ENCODE assay signal across 8 cellular contexts in genomic region chr16:57084257-57084770, GRCh38. TPM values are rescaled to one million over a fixed set of nuclear protein-coding genes. Genes with fewer than 3 reads are reported as not detected.
DNase-seq lines count a peak whose midpoint lies in the region; ATAC-seq and FAIRE-seq lines count a peak whose summit lies in the region.

No MANE protein-coding gene starts in this region.

- H3K4me3 Mint-ChIP-seq in natural killer cell treated with Interleukin-12 subunit alpha and Interleukin-12 subunit beta and Interleukin-15 and Interleukin-18, amount 100 ng/mL, for 72 hours, result no peak overlapping the region

- no peaks in the 10 kb centered on the region for H3K9me3 Mint-ChIP-seq in natural killer cell treated with Interleukin-12 subunit alpha and Interleukin-12 subunit beta and Interleukin-15 and Interleukin-18, amount 100 ng/mL, for 72 hours

- H3K27me3 Mint-ChIP-seq in natural killer cell treated with Interleukin-12 subunit alpha and Interleukin-12 subunit beta and Interleukin-15 and Interleukin-18, amount 100 ng/mL, for 72 hours, result no peaks in the 10 kb centered on the region

- peak; percentile 92 for FAIRE-seq in G401.6 (lab: Jason Lieb, UNC)

- no peaks in the 10 kb centered on the region for H3K36me3 Mint-ChIP-seq in natural killer cell treated with Interleukin-12 subunit alpha and Interleukin-12 subunit beta and Interleukin-15 and Interleukin-18, amount 100 ng/mL, for 72 hours

- DNase-seq in OCI-M2 (lab: John Stamatoyannopoulos, UW; ENCODE audit: unreplicated experiment), result peak; percentile 56
- peak; percentile 77 for DNase-seq in activated T-cell treated with anti-CD3 and anti-CD28 coated beads, Interleukin-2, amount 50 U/mL, for 1 hour
- DNase-seq in fibroblast of gingiva (ENCODE audit: low read depth), result peak; percentile 48
- DNase-seq in natural killer cell treated with Interleukin-12 subunit alpha and Interleukin-12 subunit beta and Interleukin-15 and Interleukin-18, amount 100 ng/mL, for 72 hours (ENCODE audit: low spot score), result peak; percentile 68
- DNase-seq in stimulated activated naive CD8-positive, alpha-beta T cell treated with anti-CD3 and anti-CD28 coated beads, Interleukin-15, Interleukin-2, amounts not matched to agents 100 U/mL and 50 U/mL, for 24 hours, result peak; percentile 78

- peak overlapping the region in 1 of 2 donors; percentile 5 for H3K27ac Mint-ChIP-seq in natural killer cell treated with Interleukin-12 subunit alpha and Interleukin-12 subunit beta and Interleukin-15 and Interleukin-18, amount 100 ng/mL, for 72 hours

- H3K4me1 Mint-ChIP-seq in natural killer cell treated with Interleukin-12 subunit alpha and Interleukin-12 subunit beta and Interleukin-15 and Interleukin-18, amount 100 ng/mL, for 72 hours (ENCODE audit: low read depth in 2 of 2), result peaks cover 8 to 13% of the 10 kb centered on the region in 2 donors

- peak; percentile 68 for ATAC-seq in HG03432 (IDR thresholded peaks at IDR 0.05; ENCODE audit: unreplicated experiment)
- ATAC-seq in natural killer cell treated with Interleukin-12 subunit alpha and Interleukin-12 subunit beta and Interleukin-15 and Interleukin-18, amount 100 ng/mL, for 72 hours, result peak; percentile 79 to 80
- ATAC-seq in stimulated activated naive CD8-positive, alpha-beta T cell treated with anti-CD3 and anti-CD28 coated beads, Interleukin-15, Interleukin-2, amounts not matched to agents 100 U/mL and 50 U/mL, for 24 hours, result peak; percentile 79
- no peak for ATAC-seq in HG02759 (IDR thresholded peaks at IDR 0.05; ENCODE audit: unreplicated experiment)

RNA-seq across cellular contexts. Expression of gene CPNE2, which starts 8.1 kb away (rescaled TPM):
- total RNA-seq in natural killer cell treated with Interleukin-12 subunit alpha and Interleukin-12 subunit beta and Interleukin-15 and Interleukin-18, amount 100 ng/mL, for 72 hours, result under 1 TPM; 0.50 to 0.95 TPM
